ENCODE assay signal across 6 cellular contexts in the genomic region with DNA sequence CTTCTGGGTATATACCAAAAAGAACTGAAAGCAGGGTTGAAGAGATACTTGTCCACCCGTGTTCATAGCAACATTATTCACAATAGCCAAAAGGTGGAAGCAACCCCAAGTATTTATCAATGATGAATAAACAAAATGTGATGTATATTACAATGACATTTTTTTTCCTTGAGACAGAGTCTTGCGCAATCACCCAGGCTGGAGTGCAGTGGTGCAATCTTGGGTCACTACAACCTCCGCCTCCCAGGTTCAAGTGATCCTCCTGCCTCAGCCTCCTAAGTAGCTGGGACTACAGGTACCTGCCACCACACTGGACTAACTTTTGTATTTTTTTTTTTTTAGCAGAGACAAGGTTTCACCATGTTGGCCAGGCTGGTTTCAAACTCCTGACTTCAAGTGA. TPM values are rescaled to one million over a fixed set of nuclear protein-coding genes. Genes with fewer than 3 reads are reported as not detected.
DNase-seq lines count a peak whose midpoint lies in the region; TF ChIP-seq lines count a peak whose summit lies in the region.
"Not testable (repeated sequence)": the region's sequence is repeated elsewhere in the genome, so short reads cannot be mapped to it uniquely, and the experiment has no call there.

No MANE protein-coding gene starts in this region.

- H3K4me3 Mint-ChIP-seq in HFFc6; activated T-cell treated with anti-CD3 and anti-CD28 coated beads, Interleukin-2, amount 50 U/mL, for 24 hours; MCF 10A (ENCODE audit: unreplicated experiment): not testable (repeated sequence)

- not testable (repeated sequence) for H3K27ac Mint-ChIP-seq in HFFc6; MCF 10A (ENCODE audit: low read depth, unreplicated experiment)
- peak overlapping the region; percentile 45 for H3K27ac Mint-ChIP-seq in activated T-cell treated with anti-CD3 and anti-CD28 coated beads, Interleukin-2, amount 50 U/mL, for 24 hours

- TF ChIP-seq CTCF in HFFc6 (IDR thresholded peaks at IDR 0.05); NB4 (IDR thresholded peaks at IDR 0.05; ENCODE audit: low read depth, low read length); MCF 10A (IDR thresholded peaks at IDR 0.05; ENCODE audit: unreplicated experiment): not testable (repeated sequence)

- not testable (repeated sequence) for BruUV-seq in MCF 10A (replicated peaks; lab: Mats Ljungman, UMichigan)

- not testable (repeated sequence) for H3K27me3 Mint-ChIP-seq in HFFc6 (ENCODE audit: insufficient read depth); activated T-cell treated with anti-CD3 and anti-CD28 coated beads, Interleukin-2, amount 50 U/mL, for 24 hours; MCF 10A (ENCODE audit: insufficient read depth, unreplicated experiment)

- POLR2A ChIA-PET in MCF 10A (lab: Yijun Ruan, JAX), result not testable (repeated sequence)

- TF ChIP-seq POLR2A in NB4 (IDR thresholded peaks at IDR 0.05; ENCODE audit: extremely low read depth, insufficient read length), result not testable (repeated sequence)

- CTCF ChIA-PET in MCF 10A (lab: Yijun Ruan, JAX), result interaction anchor here (0.6 to 1.9 kb wide), 5 partner anchors 25 to 733 kb away, joined by 3 to 11 read pairs (median 3); no protein-coding TSS in a partner anchor

- peaks cover 12% of the 10 kb centered on the region for H3K4me1 Mint-ChIP-seq in HFFc6 (ENCODE audit: low read depth)
- peaks cover 28% of the 10 kb centered on the region for H3K4me1 Mint-ChIP-seq in activated T-cell treated with anti-CD3 and anti-CD28 coated beads, Interleukin-2, amount 50 U/mL, for 24 hours (ENCODE audit: low read depth)
- H3K4me1 Mint-ChIP-seq in MCF 10A (ENCODE audit: insufficient read depth, unreplicated experiment), result not testable (repeated sequence)

- intact Hi-C loops in MCF 10A (cut with micrococcal nuclease), result not testable (repeated sequence)

- H3K36me3 Mint-ChIP-seq in HFFc6 (ENCODE audit: low read depth), result not testable (repeated sequence)
- H3K36me3 Mint-ChIP-seq in activated T-cell treated with anti-CD3 and anti-CD28 coated beads, Interleukin-2, amount 50 U/mL, for 24 hours (ENCODE audit: low read depth), result peaks cover 24% of the 10 kb centered on the region
- H3K36me3 Mint-ChIP-seq in MCF 10A (ENCODE audit: insufficient read depth, unreplicated experiment), result peaks cover 12% of the 10 kb centered on the region

- DNase-seq in EH (ENCODE audit: low read depth) (peak; percentile 10), HFFc6 (peak; percentile 7), NB4 (ENCODE audit: low read depth) (peak; percentile 13), MCF 10A (ENCODE audit: unreplicated experiment) (peak; percentile 11), fibroblast of gingiva (ENCODE audit: low read depth) (peak; percentile 10)
- not testable (repeated sequence) for DNase-seq in activated T-cell treated with anti-CD3 and anti-CD28 coated beads, Interleukin-2, amount 50 U/mL, for 24 hours

- not testable (repeated sequence) for H3K4me3 ChIP-seq in NB4 (ENCODE audit: low read depth, low read length)

- H3K9me3 Mint-ChIP-seq in HFFc6; activated T-cell treated with anti-CD3 and anti-CD28 coated beads, Interleukin-2, amount 50 U/mL, for 24 hours; MCF 10A (ENCODE audit: unreplicated experiment): not testable (repeated sequence)

RNA-seq across cellular contexts. Expression of a gene that starts 11.3 kb away (rescaled TPM):
- 10 to 100 TPM; 14.5 to 18.8 (median 17.5) TPM for total RNA-seq in HFFc6 (2021; fragmentation: NEBNext Ultra II Directional; extraction: Animal tissue kit (Norgen Biotek cat#: 25700))
- 17.8 and 18.6 TPM in 2 replicates for total RNA-seq in MCF 10A (2022)
